In genomic region chr20:64106435-64106961, GRCh38 we compare ENCODE assay signal across 23 cellular contexts. TPM values are rescaled to one million over a fixed set of nuclear protein-coding genes. Genes with fewer than 3 reads are reported as not detected.
DNase-seq lines count a peak whose midpoint lies in the region; ATAC-seq and TF ChIP-seq lines count a peak whose summit lies in the region.
"Had no signal": no experiment of that assay in that cellular context is flagged by ENCODE, and none has a peak within 500 bp of the region (broad histone marks: within the 10 kb centered on the region; RNA-seq: fewer than 3 reads in every experiment).

No MANE protein-coding gene starts in this region.

- TF ChIP-seq CTCF in GM13976 (IDR thresholded peaks at IDR 0.05; ENCODE audit: borderline replicate concordance, control extremely low read depth, extremely low read depth, insufficient read depth, missing control alignments), result no peak

- no peak overlapping the region for H3K27ac Mint-ChIP-seq in activated T-cell treated with anti-CD3 and anti-CD28 coated beads, Interleukin-2, amount 50 U/mL, for 24 hours
- H3K27ac Mint-ChIP-seq in activated T-cell treated with anti-CD3 and anti-CD28 coated beads, Interleukin-2, amount 50 U/mL, for 72 hours, result no peak overlapping the region
- no peak overlapping the region for H3K27ac Mint-ChIP-seq in stimulated activated naive CD8-positive, alpha-beta T cell treated with anti-CD3 and anti-CD28 coated beads, Interleukin-15, amount 100 ng/mL, for 72 hours
- H3K27ac Mint-ChIP-seq: immature natural killer cell, T-cell had no signal

- H3K9me3 Mint-ChIP-seq in activated T-cell treated with anti-CD3 and anti-CD28 coated beads, Interleukin-2, amount 50 U/mL, for 24 hours, result no peaks in the 10 kb centered on the region
- no peaks in the 10 kb centered on the region for H3K9me3 Mint-ChIP-seq in activated T-cell treated with anti-CD3 and anti-CD28 coated beads, Interleukin-2, amount 50 U/mL, for 72 hours
- no peaks in the 10 kb centered on the region for H3K9me3 Mint-ChIP-seq in stimulated activated naive CD8-positive, alpha-beta T cell treated with anti-CD3 and anti-CD28 coated beads, Interleukin-15, amount 100 ng/mL, for 72 hours
- H3K9me3 Mint-ChIP-seq: immature natural killer cell, T-cell had no signal

- H3K4me1 Mint-ChIP-seq in activated T-cell treated with anti-CD3 and anti-CD28 coated beads, Interleukin-2, amount 50 U/mL, for 24 hours (ENCODE audit: low read depth), result peaks cover 8% of the 10 kb centered on the region
- H3K4me1 Mint-ChIP-seq in activated T-cell treated with anti-CD3 and anti-CD28 coated beads, Interleukin-2, amount 50 U/mL, for 72 hours (ENCODE audit: low read depth), result peaks cover 5% of the 10 kb centered on the region
- H3K4me1 Mint-ChIP-seq in stimulated activated naive CD8-positive, alpha-beta T cell treated with anti-CD3 and anti-CD28 coated beads, Interleukin-15, amount 100 ng/mL, for 72 hours, result peaks cover 21% of the 10 kb centered on the region

- no peak for ATAC-seq in activated T-cell treated with anti-CD3 and anti-CD28 coated beads, Interleukin-2, amount 50 U/mL, for 72 hours (replicated peaks in 1 of 2)
- ATAC-seq in stimulated activated naive CD8-positive, alpha-beta T cell treated with anti-CD3 and anti-CD28 coated beads, Interleukin-15, amount 100 ng/mL, for 72 hours, result no peak
- ATAC-seq in GM21360 (IDR thresholded peaks at IDR 0.05; ENCODE audit: unreplicated experiment), result no peak

- peak; percentile 16 for DNase-seq in activated T-cell treated with anti-CD3 and anti-CD28 coated beads, Interleukin-2, amount 50 U/mL, for 24 hours
- DNase-seq in activated T-cell treated with anti-CD3 and anti-CD28 coated beads, Interleukin-2, amount 50 U/mL, for 72 hours, result no peak
- DNase-seq in activated T-cell treated with anti-CD3 and anti-CD28 coated beads, Interleukin-2, amount 50 U/mL, for 48 hours, result peak; percentile 12 to 14
- peak; percentile 89 for DNase-seq in mesenteric fat pad (ENCODE audit: low spot score)
- peak; percentile 0 to 7 for DNase-seq in stimulated activated naive CD8-positive, alpha-beta T cell treated with anti-CD3 and anti-CD28 coated beads, Interleukin-15, amount 100 ng/mL, for 72 hours
- DNase-seq in GM03348 (ENCODE audit: low spot score), result no peak
- no peak for DNase-seq in GM13976 (ENCODE audit: low spot score)
- DNase-seq: activated CD4-positive, alpha-beta T cell treated with anti-CD3 and anti-CD28 coated beads for 48 hours; Calu3; central memory CD4-positive, alpha-beta T cell; immature natural killer cell; NCI-H1092; NCI-H2029; NCI-H345; SIG-M5 had no signal

- H3K27me3 Mint-ChIP-seq in activated T-cell treated with anti-CD3 and anti-CD28 coated beads, Interleukin-2, amount 50 U/mL, for 24 hours, result peaks cover 19% of the 10 kb centered on the region
- H3K27me3 Mint-ChIP-seq in activated T-cell treated with anti-CD3 and anti-CD28 coated beads, Interleukin-2, amount 50 U/mL, for 72 hours (ENCODE audit: low read depth), result peaks cover 16% of the 10 kb centered on the region
- H3K27me3 Mint-ChIP-seq in stimulated activated naive CD8-positive, alpha-beta T cell treated with anti-CD3 and anti-CD28 coated beads, Interleukin-15, amount 100 ng/mL, for 72 hours, result peaks cover 24% of the 10 kb centered on the region

- H3K36me3 Mint-ChIP-seq in activated T-cell treated with anti-CD3 and anti-CD28 coated beads, Interleukin-2, amount 50 U/mL, for 24 hours (ENCODE audit: low read depth), result no peaks in the 10 kb centered on the region
- H3K36me3 Mint-ChIP-seq in activated T-cell treated with anti-CD3 and anti-CD28 coated beads, Interleukin-2, amount 50 U/mL, for 72 hours (ENCODE audit: insufficient read depth in 2 of 2), result no peaks in the 10 kb centered on the region
- H3K36me3 Mint-ChIP-seq: immature natural killer cell, T-cell had no signal

- H3K4me3 Mint-ChIP-seq in activated T-cell treated with anti-CD3 and anti-CD28 coated beads, Interleukin-2, amount 50 U/mL, for 24 hours, result no peak overlapping the region
- no peak overlapping the region for H3K4me3 Mint-ChIP-seq in activated T-cell treated with anti-CD3 and anti-CD28 coated beads, Interleukin-2, amount 50 U/mL, for 72 hours
- H3K4me3 Mint-ChIP-seq in stimulated activated naive CD8-positive, alpha-beta T cell treated with anti-CD3 and anti-CD28 coated beads, Interleukin-15, amount 100 ng/mL, for 72 hours, result no peak overlapping the region
- H3K4me3 Mint-ChIP-seq: immature natural killer cell, T-cell had no signal

- in situ Hi-C loops in GM13976 (cut with MboI; ENCODE audit: low sequenced_read_pairs, unreplicated experiment), result no loop called here

RNA-seq across cellular contexts. Expression of gene NPBWR2, which starts 0.9 kb away (rescaled TPM):
- not detected for total RNA-seq in activated T-cell treated with anti-CD3 and anti-CD28 coated beads, Interleukin-2, amount 50 U/mL, for 72 hours
- not detected for total RNA-seq in mesenteric fat pad
- total RNA-seq: A673, Calu3, Daoy, epithelial cell of proximal tubule, fibroblast of villous mesenchyme, liver, T-cell, upper lobe of left lung had no signal

RNA-seq across cellular contexts. Expression of gene LKAAEAR1, which starts 22.3 kb away (rescaled TPM):
- total RNA-seq in activated T-cell treated with anti-CD3 and anti-CD28 coated beads, Interleukin-2, amount 50 U/mL, for 72 hours, result under 1 TPM in 1 of 2 donors, not detected in 1; 0.29 TPM
- not detected for total RNA-seq in mesenteric fat pad
- total RNA-seq: Calu3, Daoy, epithelial cell of proximal tubule, fibroblast of villous mesenchyme, liver had no signal

RNA-seq across cellular contexts. Expression of gene OPRL1, which starts 26.6 kb away (rescaled TPM):
- 1 to 10 TPM; 1.3 to 1.7 TPM for total RNA-seq in activated T-cell treated with anti-CD3 and anti-CD28 coated beads, Interleukin-2, amount 50 U/mL, for 72 hours
- 1.3 TPM for total RNA-seq in mesenteric fat pad

RNA-seq across cellular contexts. Expression of gene RGS19, which starts 27.2 kb away (rescaled TPM):
- 10 to 100 TPM; 38.1 to 40.0 TPM for total RNA-seq in activated T-cell treated with anti-CD3 and anti-CD28 coated beads, Interleukin-2, amount 50 U/mL, for 72 hours
- 29.0 TPM for total RNA-seq in mesenteric fat pad

RNA-seq across cellular contexts. Expression of gene TCEA2, which starts 43.5 kb away (rescaled TPM):
- 10 to 100 TPM; 55.5 to 61.6 TPM for total RNA-seq in activated T-cell treated with anti-CD3 and anti-CD28 coated beads, Interleukin-2, amount 50 U/mL, for 72 hours
- 42.5 TPM for total RNA-seq in mesenteric fat pad

Comparison
In these comparisons a context has a peak if more than half of its experiments do, and no peak if none do; other contexts are left out.
1. DNase-seq: peak in activated T-cell treated with anti-CD3 and anti-CD28 coated beads, Interleukin-2, amount 50 U/mL, for 24 hours (single experiment), activated T-cell treated with anti-CD3 and anti-CD28 coated beads, Interleukin-2, amount 50 U/mL, for 48 hours (2 of 2), mesenteric fat pad (single experiment) and stimulated activated naive CD8-positive, alpha-beta T cell treated with anti-CD3 and anti-CD28 coated beads, Interleukin-15, amount 100 ng/mL, for 72 hours (2 of 2); none in activated T-cell treated with anti-CD3 and anti-CD28 coated beads, Interleukin-2, amount 50 U/mL, for 72 hours (0 of 2), GM03348 (single experiment) and GM13976 (single experiment).